Comparison of ENCODE assay signal across 12 cellular contexts in genomic region chr3:136503056-136503455, GRCh38.
DNase-seq lines count a peak whose midpoint lies in the region; ATAC-seq and TF ChIP-seq lines count a peak whose summit lies in the region.
"Had no signal": no experiment of that assay in that cellular context is flagged by ENCODE, and none has a peak within 500 bp of the region (broad histone marks: within the 10 kb centered on the region; RNA-seq: fewer than 3 reads in every experiment).

No MANE protein-coding gene starts in this region.

- H3K9ac ChIP-seq in SK-N-SH: no peak overlapping the region

- CTCF ChIA-PET in activated CD4-positive, alpha-beta T cell treated with anti-CD3 and anti-CD28 coated beads for 36 hours (lab: Charles Lee): interaction anchor here (1.0 kb wide), 1 partner anchor 251 kb away, joined by 3 read pairs; no protein-coding TSS in a partner anchor
- CTCF ChIA-PET in SK-N-SH (lab: Yijun Ruan, JAX): no interaction called here

- peaks cover 0 to 33% of the 10 kb centered on the region in 2 experiments for H3K36me3 ChIP-seq in SK-N-SH (replicated peaks in 1 of 2; ENCODE audit: control insufficient read depth in 1 of 2, insufficient read depth in 2 of 2, low read length in 1 of 2)

- ATAC-seq in activated CD4-positive, alpha-beta T cell treated with anti-CD3 and anti-CD28 coated beads for 36 hours: no peak
- no peak for ATAC-seq in activated naive CD8-positive, alpha-beta T cell treated with anti-CD3 and anti-CD28 coated beads, Interleukin-2, amount 10 ng/mL, durations not matched to agents 7 days and 5 days (ENCODE audit: low read depth)
- no peak for ATAC-seq in T-helper 17 cell

- H2AFZ ChIP-seq in SK-N-SH (ENCODE audit: low read depth): no peak overlapping the region

- H3K27ac ChIP-seq in SK-N-SH (ENCODE audit: low read depth in 2 of 2, low read length in 1 of 2): no peak overlapping the region
- H3K27ac ChIP-seq: 22Rv1 had no signal

- H3F3A ChIP-seq in SK-N-SH (replicated peaks; ENCODE audit: insufficient read depth): peaks cover 5% of the 10 kb centered on the region

- WGBS in SK-N-SH (ENCODE audit: low lambda C conversion rate): 82% methylated on average over 2 of the region's 2 CpGs

- H3K4me1 Mint-ChIP-seq in activated CD4-positive, alpha-beta T cell treated with anti-CD3 and anti-CD28 coated beads for 36 hours: no peaks in the 10 kb centered on the region
- peaks cover 3% of the 10 kb centered on the region for H3K4me1 Mint-ChIP-seq in activated naive CD8-positive, alpha-beta T cell treated with anti-CD3 and anti-CD28 coated beads, Interleukin-2, amount 10 ng/mL, durations not matched to agents 7 days and 5 days
- no peaks in the 10 kb centered on the region for H3K4me1 Mint-ChIP-seq in activated naive CD8-positive, alpha-beta T cell treated with anti-CD3 and anti-CD28 coated beads for 36 hours
- H3K4me1 Mint-ChIP-seq in T-helper 17 cell: peaks cover 10% of the 10 kb centered on the region
- peaks cover 9% of the 10 kb centered on the region for H3K4me1 Mint-ChIP-seq in nephron progenitor cell
- H3K4me1 Mint-ChIP-seq: CD14-positive monocyte had no signal

- no peak overlapping the region for H3K4me2 ChIP-seq in SK-N-SH

- no peak overlapping the region for H3K4me3 Mint-ChIP-seq in activated CD4-positive, alpha-beta T cell treated with anti-CD3 and anti-CD28 coated beads for 36 hours
- no peak overlapping the region for H3K4me3 Mint-ChIP-seq in activated naive CD8-positive, alpha-beta T cell treated with anti-CD3 and anti-CD28 coated beads, Interleukin-2, amount 10 ng/mL, durations not matched to agents 7 days and 5 days
- H3K4me3 Mint-ChIP-seq in activated naive CD8-positive, alpha-beta T cell treated with anti-CD3 and anti-CD28 coated beads for 36 hours: no peak overlapping the region
- no peak overlapping the region for H3K4me3 Mint-ChIP-seq in T-helper 17 cell
- no peak overlapping the region for H3K4me3 Mint-ChIP-seq in nephron progenitor cell
- H3K4me3 Mint-ChIP-seq: CD14-positive monocyte had no signal

- H3K9me2 ChIP-seq in SK-N-SH: no peaks in the 10 kb centered on the region

- H3K36me3 Mint-ChIP-seq in activated CD4-positive, alpha-beta T cell treated with anti-CD3 and anti-CD28 coated beads for 36 hours (ENCODE audit: low read depth): peaks cover 16% of the 10 kb centered on the region
- peaks cover 11% of the 10 kb centered on the region for H3K36me3 Mint-ChIP-seq in activated naive CD8-positive, alpha-beta T cell treated with anti-CD3 and anti-CD28 coated beads, Interleukin-2, amount 10 ng/mL, durations not matched to agents 7 days and 5 days
- H3K36me3 Mint-ChIP-seq in activated naive CD8-positive, alpha-beta T cell treated with anti-CD3 and anti-CD28 coated beads for 36 hours: peaks cover 10% of the 10 kb centered on the region
- H3K36me3 Mint-ChIP-seq in T-helper 17 cell (ENCODE audit: low read depth): peaks cover 7% of the 10 kb centered on the region
- H3K36me3 Mint-ChIP-seq in nephron progenitor cell (ENCODE audit: low read depth): peaks cover 22% of the 10 kb centered on the region

- no peaks in the 10 kb centered on the region for H3K27me3 Mint-ChIP-seq in activated CD4-positive, alpha-beta T cell treated with anti-CD3 and anti-CD28 coated beads for 36 hours
- H3K27me3 Mint-ChIP-seq in activated naive CD8-positive, alpha-beta T cell treated with anti-CD3 and anti-CD28 coated beads, Interleukin-2, amount 10 ng/mL, durations not matched to agents 7 days and 5 days: no peaks in the 10 kb centered on the region
- H3K27me3 Mint-ChIP-seq in activated naive CD8-positive, alpha-beta T cell treated with anti-CD3 and anti-CD28 coated beads for 36 hours: no peaks in the 10 kb centered on the region
- H3K27me3 Mint-ChIP-seq in T-helper 17 cell (no peaks in the 10 kb centered on the region), nephron progenitor cell (ENCODE audit: low read depth, poor library complexity) (no peaks in the 10 kb centered on the region)

- no peak for DNase-seq in activated CD4-positive, alpha-beta T cell treated with anti-CD3 and anti-CD28 coated beads for 36 hours
- no peak for DNase-seq in activated CD4-positive, alpha-beta T cell treated with anti-CD3 and anti-CD28 coated beads, Interleukin-2, amount 50 U/mL, for 4 hours
- no peak for DNase-seq in activated naive CD8-positive, alpha-beta T cell treated with anti-CD3 and anti-CD28 coated beads, Interleukin-2, amount 10 ng/mL, durations not matched to agents 7 days and 5 days
- no peak for DNase-seq in activated naive CD8-positive, alpha-beta T cell treated with anti-CD3 and anti-CD28 coated beads for 36 hours
- no peak for DNase-seq in T-helper 17 cell
- no peak for DNase-seq in nephron progenitor cell
- DNase-seq in NCI-H2081 treated with DMSO at 0.1 percent for 48 hours (lab: John Stamatoyannopoulos, UW): no peak
- no peak for DNase-seq in SK-N-SH
- DNase-seq: DMS79, HCEC 1CT had no signal

- TF ChIP-seq EP300 in SK-N-SH (IDR thresholded peaks at IDR 0.05; ENCODE audit: borderline replicate concordance in 1 of 2, low read depth in 1 of 2, low read length in 1 of 2): no peak

- H4K20me1 ChIP-seq in SK-N-SH (ENCODE audit: insufficient read depth): no peaks in the 10 kb centered on the region

- no peaks in the 10 kb centered on the region; a peak in 1 of 4 replicates for H3K4me1 ChIP-seq in SK-N-SH (ENCODE audit: control insufficient read depth in 1 of 2, insufficient read depth in 2 of 2, low read depth in 1 of 2, low read length in 1 of 2)

- H3K79me2 ChIP-seq in SK-N-SH (ENCODE audit: insufficient read depth): no peaks in the 10 kb centered on the region; the same call in 1 of the 2 replicates

- no peaks in the 10 kb centered on the region for H3K27me3 ChIP-seq in SK-N-SH (ENCODE audit: insufficient read depth)

- intact Hi-C loops in activated CD4-positive, alpha-beta T cell treated with anti-CD3 and anti-CD28 coated beads for 36 hours (cut with DNase I, micrococcal nuclease): no loop called here

- no peak for TF ChIP-seq RAD21 in SK-N-SH (IDR thresholded peaks at IDR 0.05; ENCODE audit: low read length)

- H3K27ac Mint-ChIP-seq in activated CD4-positive, alpha-beta T cell treated with anti-CD3 and anti-CD28 coated beads for 36 hours: peak overlapping the region; percentile 76
- peak overlapping the region; percentile 14 for H3K27ac Mint-ChIP-seq in activated naive CD8-positive, alpha-beta T cell treated with anti-CD3 and anti-CD28 coated beads, Interleukin-2, amount 10 ng/mL, durations not matched to agents 7 days and 5 days
- H3K27ac Mint-ChIP-seq in activated naive CD8-positive, alpha-beta T cell treated with anti-CD3 and anti-CD28 coated beads for 36 hours: no peak overlapping the region
- H3K27ac Mint-ChIP-seq in T-helper 17 cell (peak overlapping the region; percentile 68), nephron progenitor cell (peak overlapping the region; percentile 37)
- H3K27ac Mint-ChIP-seq: CD14-positive monocyte had no signal

- H3K9me3 ChIP-seq in T-helper 17 cell (ENCODE audit: control insufficient read depth, low read length, poor library complexity, severe bottlenecking) (no peaks in the 10 kb centered on the region), SK-N-SH (no peaks in the 10 kb centered on the region)

- POLR2A ChIA-PET in activated CD4-positive, alpha-beta T cell treated with anti-CD3 and anti-CD28 coated beads for 36 hours (lab: Charles Lee): no interaction called here
- POLR2A ChIA-PET in activated naive CD8-positive, alpha-beta T cell treated with anti-CD3 and anti-CD28 coated beads, Interleukin-2, amount 10 ng/mL, durations not matched to agents 7 days and 5 days (lab: Charles Lee): no interaction called here
- POLR2A ChIA-PET in SK-N-SH (lab: Yijun Ruan, JAX): no interaction called here

- TF ChIP-seq CTCF in nephron progenitor cell (IDR thresholded peaks at IDR 0.05): no peak
- TF ChIP-seq CTCF in SK-N-SH (IDR thresholded peaks at IDR 0.05): no peak

- H3K4me3 ChIP-seq in SK-N-SH (ENCODE audit: low read depth in 2 of 2, low read length in 1 of 2): no peak overlapping the region

- no peaks in the 10 kb centered on the region for H3K9me3 Mint-ChIP-seq in activated CD4-positive, alpha-beta T cell treated with anti-CD3 and anti-CD28 coated beads for 36 hours (ENCODE audit: low read depth)
- H3K9me3 Mint-ChIP-seq in activated naive CD8-positive, alpha-beta T cell treated with anti-CD3 and anti-CD28 coated beads, Interleukin-2, amount 10 ng/mL, durations not matched to agents 7 days and 5 days: no peaks in the 10 kb centered on the region
- no peaks in the 10 kb centered on the region for H3K9me3 Mint-ChIP-seq in activated naive CD8-positive, alpha-beta T cell treated with anti-CD3 and anti-CD28 coated beads for 36 hours
- H3K9me3 Mint-ChIP-seq in nephron progenitor cell: no peaks in the 10 kb centered on the region
- H3K9me3 Mint-ChIP-seq: CD14-positive monocyte had no signal

TF ChIP-seq in SK-N-SH, 30 proteins besides CTCF, POLR2A, EP300 and RAD21 (continues in another document):
- TF ChIP-seq ZBTB33 (IDR thresholded peaks at IDR 0.05; ENCODE audit: borderline replicate concordance, low read depth): no peak
- no peak for TF ChIP-seq RCOR1 (IDR thresholded peaks at IDR 0.05; ENCODE audit: low read length)
- TF ChIP-seq IRF3 (IDR thresholded peaks at IDR 0.05; ENCODE audit: low read depth, low read length): no peak
